11 cellular contexts compared by ENCODE assay signal in the genomic region with DNA sequence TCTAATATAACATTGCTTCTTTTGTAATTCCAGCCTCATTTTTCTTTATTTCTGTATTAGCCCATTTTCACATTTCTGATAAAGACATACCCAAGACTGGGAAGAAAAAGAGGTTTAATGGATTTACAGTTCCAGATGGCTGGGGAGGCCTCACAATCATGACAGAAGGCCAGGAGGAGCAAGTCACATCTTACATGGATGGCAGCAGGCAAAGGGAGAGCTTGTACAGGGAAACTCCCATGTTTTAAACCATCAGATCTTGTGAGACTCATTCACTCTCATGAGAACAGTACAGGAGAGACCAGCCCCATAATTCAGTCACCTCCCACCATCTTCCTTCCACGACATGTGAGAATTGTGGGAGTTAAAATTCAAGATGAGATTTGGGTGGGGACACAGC.
"Had no signal": no experiment of that assay in that cellular context is flagged by ENCODE, and none has a peak within 500 bp of the region (broad histone marks: within the 10 kb centered on the region; RNA-seq: fewer than 3 reads in every experiment).

No MANE protein-coding gene starts in this region.

- H3K4me2 ChIP-seq: GM23338 had no signal

- ATAC-seq: GM23338, HCT116 had no signal

- H2AFZ ChIP-seq: GM23248, GM23338 had no signal

- H3K4me3 ChIP-seq: GM23248, GM23338, HAP-1 had no signal

- FAIRE-seq: H1, H54 had no signal

- H3K4me1 ChIP-seq: HAP-1 had no signal

- H3K9me3 ChIP-seq: HAP-1 had no signal

- H3K9ac ChIP-seq: GM23248 had no signal

- DNase-seq: GM23248, GOT3, H7, H9, HCEC 1CT, HFFc6 had no signal

- H3K27ac ChIP-seq: GM23248 had no signal

- H3K36me3 ChIP-seq: HAP-1 had no signal
